11 cellular contexts compared by ENCODE assay signal in the genomic region with DNA sequence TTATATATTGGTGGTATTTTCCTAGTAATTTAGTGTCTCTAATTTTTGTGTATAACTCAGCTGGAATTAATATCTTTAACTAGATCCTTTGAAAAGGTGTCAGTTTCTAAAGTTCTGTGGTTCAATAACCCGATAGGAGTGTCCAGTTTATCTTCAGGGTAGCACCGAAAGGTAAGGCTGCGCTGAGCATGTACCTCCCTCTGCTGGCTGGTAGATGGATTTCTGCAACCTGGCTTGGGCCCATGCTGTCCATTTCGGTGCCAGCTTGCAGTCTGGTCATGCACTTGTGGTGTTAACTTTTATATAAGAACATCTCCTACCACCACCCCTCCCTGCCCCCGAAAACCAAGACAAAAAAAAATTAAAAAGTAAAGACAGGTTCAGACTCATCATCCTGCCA. TPM values are rescaled to one million over a fixed set of nuclear protein-coding genes. Genes with fewer than 3 reads are reported as not detected.
DNase-seq lines count a peak whose midpoint lies in the region; ATAC-seq, FAIRE-seq and TF ChIP-seq lines count a peak whose summit lies in the region.
"Had no signal": no experiment of that assay in that cellular context is flagged by ENCODE, and none has a peak within 500 bp of the region (broad histone marks: within the 10 kb centered on the region; RNA-seq: fewer than 3 reads in every experiment).

No MANE protein-coding gene starts in this region.

- ATAC-seq in left colon (peak; percentile 50), HG02870 (IDR thresholded peaks at IDR 0.05; ENCODE audit: unreplicated experiment) (no peak)

- TF ChIP-seq POLR2A in GM12892 (IDR thresholded peaks at IDR 0.05; ENCODE audit: low read depth, low read length): no peak

- no peaks in the 10 kb centered on the region for H3K27me3 Mint-ChIP-seq in chondrocyte (ENCODE audit: low read depth)

- H3K4me1 Mint-ChIP-seq in chondrocyte (ENCODE audit: low read depth): peaks cover 18% of the 10 kb centered on the region

- TF ChIP-seq CTCF in AG10803 (conservative IDR thresholded peaks at IDR 0.05; ENCODE audit: low read length) (peak; percentile 29), LNCAP (IDR thresholded peaks at IDR 0.05) (peak; percentile 51; the same call in 1 of the 2 replicates), chondrocyte (IDR thresholded peaks at IDR 0.05) (peak; percentile 53)

- intact Hi-C loops in left colon (cut with DNase I, micrococcal nuclease): no loop called here

- H3K4me3 ChIP-seq in AG10803 (ENCODE audit: low read length): no peak overlapping the region

- no peak overlapping the region for H3K27ac Mint-ChIP-seq in chondrocyte (ENCODE audit: unreplicated experiment)

- H3K4me3 Mint-ChIP-seq in chondrocyte (ENCODE audit: unreplicated experiment): no peak overlapping the region

- H3K9me3 Mint-ChIP-seq in chondrocyte (ENCODE audit: low read depth): no peaks in the 10 kb centered on the region

- peaks cover 24% of the 10 kb centered on the region for H3K36me3 Mint-ChIP-seq in chondrocyte (ENCODE audit: low read depth)

- no peak for FAIRE-seq in GM12892 (lab: Jason Lieb, UNC)
- FAIRE-seq: HTR-8/SVneo had no signal

- DNase-seq in AG10803 (ENCODE audit: low read depth): no peak
- no peak for DNase-seq in chondrocyte (ENCODE audit: low spot score)
- no peak for DNase-seq in left colon
- DNase-seq in GM03348 (ENCODE audit: low spot score): no peak
- DNase-seq in GM12892 (ENCODE audit: insufficient read length): no peak
- no peak for DNase-seq in KG1 (lab: John Stamatoyannopoulos, UW)
- DNase-seq: Calu3, SW 1271 had no signal

RNA-seq across cellular contexts. Expression of a gene that starts 24.7 kb away (rescaled TPM):
- total RNA-seq in chondrocyte (106 to 116 TPM (median 108 TPM) in 3 replicates), left colon (10 to 100 TPM; 48.5 to 63.9 TPM)
- polyA plus RNA-seq in GM12892 (2012; ENCODE audit: missing spikeins): 8.9 TPM

RNA-seq across cellular contexts. Expression of a gene that starts 54.1 kb away (rescaled TPM):
- total RNA-seq in chondrocyte (5.8 to 14.7 TPM (median 11.1 TPM) in 3 replicates), left colon (10 to 100 TPM; 17.5 to 28.6 TPM)
- polyA plus RNA-seq in GM12892 (2012; ENCODE audit: missing spikeins): 31.8 TPM
